In genomic region chr1:35929730-35930592, GRCh38 we compare ENCODE assay signal across 8 cellular contexts. TPM values are rescaled to one million over a fixed set of nuclear protein-coding genes. Genes with fewer than 3 reads are reported as not detected.
DNase-seq lines count a peak whose midpoint lies in the region; ATAC-seq, FAIRE-seq and TF ChIP-seq lines count a peak whose summit lies in the region.

No MANE protein-coding gene starts in this region.

- no peak for TF ChIP-seq POLR2A in HepG2 (IDR thresholded peaks at IDR 0.05; ENCODE audit: insufficient read depth in 1 of 2, low read depth in 2 of 2, low read length in 2 of 2)

- TF ChIP-seq RAD21 in HepG2 (CRISPR knock-in tag; IDR thresholded peaks at IDR 0.05): no peak

- no peaks in the 10 kb centered on the region; a peak in 1 of 5 replicates for H3K27me3 ChIP-seq in HepG2 (ENCODE audit: control insufficient read depth in 1 of 2, insufficient read depth in 2 of 2, low read length in 2 of 2)

- in situ Hi-C loops in HepG2 (cut with HindIII; ENCODE audit: extremely low pct_ligation_motif_present, low pct_unique_long_range_greater_than_20kb): no loop called here

- H3K9me3 Mint-ChIP-seq in activated B cell treated with CpG ODN at 0.5 μM for 24 hours: no peaks in the 10 kb centered on the region
- no peaks in the 10 kb centered on the region for H3K9me3 Mint-ChIP-seq in dendritic cell treated with granulocyte-macrophage colony-stimulating factor and Interleukin-4, amounts not matched to agents 40 ng/mL and 50 ng/mL, for 4 days

- WGBS in HepG2 (ENCODE audit: low lambda C conversion rate): 6% methylated on average over 15 of the region's 15 CpGs

- TF ChIP-seq EP300 in HepG2 (IDR thresholded peaks at IDR 0.05; ENCODE audit: low read depth in 2 of 2, low read length in 2 of 2) (no peak), HepG2 (CRISPR knock-in tag; IDR thresholded peaks at IDR 0.05; ENCODE audit: borderline replicate concordance) (no peak)

- DNase-seq in NCI-H187 (lab: John Stamatoyannopoulos, UW) (peak; percentile 3 to 36), NCI-H187 treated with DMSO at 0.1 percent for 48 hours (lab: John Stamatoyannopoulos, UW) (no peak), NCI-H1092 (lab: John Stamatoyannopoulos, UW) (peak; percentile 34), activated B cell treated with CpG ODN at 0.5 μM for 24 hours (peak; percentile 16), HepG2 (ENCODE audit: low spot score) (peak; percentile 15), cerebellar nuclear complex (lab: John Stamatoyannopoulos, UW) (no peak)
- DNase-seq in stimulated activated CD8-positive, alpha-beta memory T cell treated with anti-CD3 and anti-CD28 coated beads, Interleukin-12 subunit alpha, Interleukin-12 subunit beta, amount 100 ng/mL, for 4 hours (ENCODE audit: low read depth): peak; percentile 15

- H4K20me1 ChIP-seq in HepG2 (ENCODE audit: insufficient read depth, low read length): no peaks in the 10 kb centered on the region

- peaks cover 2% of the 10 kb centered on the region for H3K36me3 Mint-ChIP-seq in activated B cell treated with CpG ODN at 0.5 μM for 24 hours (ENCODE audit: low read depth)
- H3K36me3 Mint-ChIP-seq in dendritic cell treated with granulocyte-macrophage colony-stimulating factor and Interleukin-4, amounts not matched to agents 40 ng/mL and 50 ng/mL, for 4 days (ENCODE audit: low read depth): peaks cover 9% of the 10 kb centered on the region

- H2AFZ ChIP-seq in HepG2 (ENCODE audit: low read length): peak overlapping the region; percentile 31

- peaks cover 30% of the 10 kb centered on the region for H3K4me1 ChIP-seq in HepG2 (ENCODE audit: insufficient read depth, low read length)

- intact Hi-C loops in activated B cell treated with CpG ODN at 0.5 μM for 24 hours (cut with micrococcal nuclease) (loop anchor here (2.0 to 5.0 kb wide), 4 partner anchors 123 to 457 kb away; partner anchors contain the start of genes ADPRS, AGO4, STK40 and THRAP3), HepG2 (cut with micrococcal nuclease; ENCODE audit: unreplicated experiment) (no loop called here)
- intact Hi-C loops in dendritic cell treated with granulocyte-macrophage colony-stimulating factor and Interleukin-4, amounts not matched to agents 40 ng/mL and 50 ng/mL, for 4 days (cut with micrococcal nuclease): loop anchor here (10.0 kb wide), 2 partner anchors 45 to 155 kb away; partner anchors contain the start of genes ADPRS, AGO1 and TEKT2

- peak overlapping the region; percentile 91 for H3K27ac Mint-ChIP-seq in activated B cell treated with CpG ODN at 0.5 μM for 24 hours
- peak overlapping the region; percentile 96 for H3K27ac Mint-ChIP-seq in dendritic cell treated with granulocyte-macrophage colony-stimulating factor and Interleukin-4, amounts not matched to agents 40 ng/mL and 50 ng/mL, for 4 days

- no peaks in the 10 kb centered on the region for H3K36me3 ChIP-seq in HepG2 (replicated peaks in 1 of 2; ENCODE audit: control insufficient read depth in 1 of 2, insufficient read depth in 2 of 2, low read length in 2 of 2)

- H3K4me3 ChIP-seq in HepG2 (replicated peaks in 1 of 3; ENCODE audit: insufficient read depth in 1 of 3, low read depth in 2 of 3, low read length in 3 of 3): peak overlapping the region; percentile 93 to 97 (median 97)

- H3K4me3 Mint-ChIP-seq in activated B cell treated with CpG ODN at 0.5 μM for 24 hours: peak overlapping the region; percentile 89
- peak overlapping the region; percentile 83 for H3K4me3 Mint-ChIP-seq in dendritic cell treated with granulocyte-macrophage colony-stimulating factor and Interleukin-4, amounts not matched to agents 40 ng/mL and 50 ng/mL, for 4 days

- H3K27ac ChIP-seq in HepG2 (ENCODE audit: extremely low read length, insufficient read depth, low read length): peak overlapping the region; percentile 97

- peaks cover 38% of the 10 kb centered on the region for H3K79me2 ChIP-seq in HepG2 (ENCODE audit: insufficient read depth, low read length)

- no peak for FAIRE-seq in HepG2 (lab: Jason Lieb, UNC)

- ATAC-seq in activated B cell treated with CpG ODN at 0.5 μM for 24 hours (ENCODE audit: low read depth): no peak
- ATAC-seq in HepG2: peak; percentile 36

- peak overlapping the region; percentile 94 for H3K9ac ChIP-seq in HepG2 (ENCODE audit: insufficient read depth, low read depth, low read length)

- H3K4me2 ChIP-seq in HepG2 (ENCODE audit: low read depth, low read length): peak overlapping the region; percentile 82

- BruUV-seq in HepG2 (replicated peaks; lab: Mats Ljungman, UMichigan): TSS peak; percentile 90

- peaks cover 37% of the 10 kb centered on the region for H3K4me1 Mint-ChIP-seq in activated B cell treated with CpG ODN at 0.5 μM for 24 hours
- H3K4me1 Mint-ChIP-seq in dendritic cell treated with granulocyte-macrophage colony-stimulating factor and Interleukin-4, amounts not matched to agents 40 ng/mL and 50 ng/mL, for 4 days (ENCODE audit: low read depth): peaks cover 17% of the 10 kb centered on the region

- POLR2A ChIA-PET in activated B cell treated with CpG ODN at 0.5 μM for 24 hours (lab: Charles Lee): interaction anchor here (0.6 to 2.7 kb wide), 19 partner anchors 8 to 1550 kb away, joined by 3 to 25 read pairs (median 5); partner anchors contain the start of genes ADPRS, AGO1, CLSPN and KIAA0319L
- POLR2A ChIA-PET in HepG2 (lab: Yijun Ruan, JAX): interaction anchor here (0.6 to 1.8 kb wide), 5 partner anchors 8 to 470 kb away, joined by 3 to 6 read pairs (median 3); partner anchors contain the start of gene CLSPN

- CTCF ChIA-PET in activated B cell treated with CpG ODN at 0.5 μM for 24 hours (lab: Charles Lee) (no interaction called here), HepG2 (lab: Yijun Ruan, JAX; ENCODE audit: low intra/inter-chr PET ratio, low total read pairs) (no interaction called here)

- H3K9me3 ChIP-seq in HepG2 (ENCODE audit: low read length): no peaks in the 10 kb centered on the region

- no peaks in the 10 kb centered on the region for H3K27me3 Mint-ChIP-seq in activated B cell treated with CpG ODN at 0.5 μM for 24 hours
- H3K27me3 Mint-ChIP-seq in dendritic cell treated with granulocyte-macrophage colony-stimulating factor and Interleukin-4, amounts not matched to agents 40 ng/mL and 50 ng/mL, for 4 days: no peaks in the 10 kb centered on the region

- TF ChIP-seq CTCF in activated B cell treated with CpG ODN at 0.5 μM for 24 hours (IDR thresholded peaks at IDR 0.05) (no peak), HepG2 (CRISPR knock-in tag; IDR thresholded peaks at IDR 0.05) (no peak)

TF ChIP-seq in HepG2, 621 proteins besides CTCF, POLR2A, EP300 and RAD21 (continues in another document):
- 0 out of 2 replicates have a peak, but pooled peaks have one; percentile 4 for TF ChIP-seq ZNF431 (CRISPR knock-in tag; IDR thresholded peaks at IDR 0.05; ENCODE audit: borderline replicate concordance, low read depth)
- TF ChIP-seq CEBPB (IDR thresholded peaks at IDR 0.05; ENCODE audit: borderline replicate concordance, low read depth, low read length): no peak

RNA-seq across cellular contexts. Expression of gene AGO3, which starts 0.9 kb away (rescaled TPM):
- total RNA-seq in activated B cell treated with CpG ODN at 0.5 μM for 24 hours (30.7 and 37.2 TPM in 2 replicates), HepG2 (2016; rRNA removed; fragmentation: Illumina TruSeq; extraction: Trizol) (21.2 and 23.8 TPM in 2 replicates)
- 18.8 and 19.1 TPM in 2 replicates for total RNA-seq in HepG2 (2016; cell fraction: cytosol; rRNA removed; fragmentation: Illumina TruSeq; extraction: Trizol; ENCODE audit: low read depth)
- total RNA-seq in HepG2 (2016; cell fraction: insoluble cytoplasmic fraction; rRNA removed; fragmentation: Illumina TruSeq; extraction: Trizol): 18.1 and 18.5 TPM in 2 replicates
- total RNA-seq in HepG2 (2016; cell fraction: membrane; rRNA removed; fragmentation: Illumina TruSeq; extraction: Trizol): 13.2 and 16.2 TPM in 2 replicates
- total RNA-seq in HepG2 (2016; cell fraction: nucleus; rRNA removed; fragmentation: Illumina TruSeq; extraction: Trizol): 21.1 and 24.9 TPM in 2 replicates
- 18.3 and 27.1 TPM in 2 replicates for polyA plus RNA-seq in HepG2 (2011; rRNA removed)
- polyA plus RNA-seq in HepG2 (2011; cell fraction: cytosol; rRNA removed): 8.7 and 8.8 TPM in 2 replicates
- 21.0 and 23.7 TPM in 2 replicates for polyA plus RNA-seq in HepG2 (2011; cell fraction: nucleus; rRNA removed)
- 7.9 and 8.4 TPM in 2 replicates for polyA plus RNA-seq in HepG2 (2012)
- 3.3 and 5.3 TPM in 2 replicates for polyA plus RNA-seq in HepG2 (2016; cell fraction: cytosol; fragmentation: Illumina TruSeq; extraction: Trizol; ENCODE audit: low read depth)
- 9.8 and 10.6 TPM in 2 replicates for polyA plus RNA-seq in HepG2 (2016; cell fraction: insoluble cytoplasmic fraction; fragmentation: Illumina TruSeq; extraction: Trizol; ENCODE audit: low read depth)
- 6.5 and 7.6 TPM in 2 replicates for polyA plus RNA-seq in HepG2 (2016; cell fraction: membrane; fragmentation: Illumina TruSeq; extraction: Trizol; ENCODE audit: low read depth)
- polyA plus RNA-seq in HepG2 (2016; cell fraction: nucleus; fragmentation: Illumina TruSeq; extraction: Trizol; ENCODE audit: insufficient read depth, low read depth): 18.1 and 18.8 TPM in 2 replicates
- polyA minus RNA-seq in HepG2 (2011; rRNA and poly(A)+ RNA removed; ENCODE audit: low replicate concordance): 99.7 and 150 TPM in 2 replicates
- 17.3 and 19.3 TPM in 2 replicates for polyA minus RNA-seq in HepG2 (2011; cell fraction: cytosol; rRNA and poly(A)+ RNA removed)
- 61.3 and 78.4 TPM in 2 replicates for polyA minus RNA-seq in HepG2 (2011; cell fraction: nucleus; rRNA and poly(A)+ RNA removed)

RNA-seq across cellular contexts. Expression of gene AGO1, which starts 47.0 kb away (rescaled TPM):
- 30.3 and 34.3 TPM in 2 replicates for total RNA-seq in activated B cell treated with CpG ODN at 0.5 μM for 24 hours
- total RNA-seq in HepG2 (2016; rRNA removed; fragmentation: Illumina TruSeq; extraction: Trizol): 18.6 and 24.6 TPM in 2 replicates
- total RNA-seq in HepG2 (2016; cell fraction: cytosol; rRNA removed; fragmentation: Illumina TruSeq; extraction: Trizol; ENCODE audit: low read depth): 2.3 and 2.6 TPM in 2 replicates
- 17.7 and 19.0 TPM in 2 replicates for total RNA-seq in HepG2 (2016; cell fraction: insoluble cytoplasmic fraction; rRNA removed; fragmentation: Illumina TruSeq; extraction: Trizol)
- 14.3 and 15.4 TPM in 2 replicates for total RNA-seq in HepG2 (2016; cell fraction: membrane; rRNA removed; fragmentation: Illumina TruSeq; extraction: Trizol)
- total RNA-seq in HepG2 (2016; cell fraction: nucleus; rRNA removed; fragmentation: Illumina TruSeq; extraction: Trizol): 13.4 and 15.9 TPM in 2 replicates
- 8.3 and 9.2 TPM in 2 replicates for polyA plus RNA-seq in HepG2 (2011; rRNA removed)
- 6.9 and 7.6 TPM in 2 replicates for polyA plus RNA-seq in HepG2 (2011; cell fraction: cytosol; rRNA removed)
- polyA plus RNA-seq in HepG2 (2011; cell fraction: nucleus; rRNA removed): 14.5 and 14.6 TPM in 2 replicates
- polyA plus RNA-seq in HepG2 (2012): 6.5 and 8.6 TPM in 2 replicates
- polyA plus RNA-seq in HepG2 (2016; cell fraction: cytosol; fragmentation: Illumina TruSeq; extraction: Trizol; ENCODE audit: low read depth): 1.6 and 1.7 TPM in 2 replicates
- polyA plus RNA-seq in HepG2 (2016; cell fraction: insoluble cytoplasmic fraction; fragmentation: Illumina TruSeq; extraction: Trizol; ENCODE audit: low read depth): 10.9 and 13.4 TPM in 2 replicates
- polyA plus RNA-seq in HepG2 (2016; cell fraction: membrane; fragmentation: Illumina TruSeq; extraction: Trizol; ENCODE audit: low read depth): 6.6 and 6.7 TPM in 2 replicates
- polyA plus RNA-seq in HepG2 (2016; cell fraction: nucleus; fragmentation: Illumina TruSeq; extraction: Trizol; ENCODE audit: insufficient read depth, low read depth): 12.8 and 14.3 TPM in 2 replicates
- 34.4 and 42.3 TPM in 2 replicates for polyA minus RNA-seq in HepG2 (2011; rRNA and poly(A)+ RNA removed; ENCODE audit: low replicate concordance)
- polyA minus RNA-seq in HepG2 (2011; cell fraction: cytosol; rRNA and poly(A)+ RNA removed): 14.7 and 17.8 TPM in 2 replicates
- polyA minus RNA-seq in HepG2 (2011; cell fraction: nucleus; rRNA and poly(A)+ RNA removed): 11.6 and 13.8 TPM in 2 replicates

Comparison
In these comparisons a context has a peak if more than half of its experiments do, and no peak if none do; other contexts are left out.
1. DNase-seq: peak in NCI-H187 (2 of 2), NCI-H1092 (single experiment), activated B cell treated with CpG ODN at 0.5 μM for 24 hours (single experiment), HepG2 (single experiment) and stimulated activated CD8-positive, alpha-beta memory T cell treated with anti-CD3 and anti-CD28 coated beads, Interleukin-12 subunit alpha, Interleukin-12 subunit beta, amount 100 ng/mL, for 4 hours (single experiment); none in NCI-H187 treated with DMSO at 0.1 percent for 48 hours (single experiment) and cerebellar nuclear complex (0 of 2).